ENCODE assay signal across 1 cellular context in genomic region chr21:17796503-17796902, GRCh38.
TF ChIP-seq lines count a peak whose summit lies in the region.

No MANE protein-coding gene starts in this region.

TF ChIP-seq in IMR-90, 13 proteins besides CTCF, POLR2A, EP300 and RAD21:
- TF ChIP-seq CEBPB (IDR thresholded peaks at IDR 0.05; ENCODE audit: low read depth, low read length) = 0 out of 2 replicates have a peak, but pooled peaks have one; percentile 15
- TF ChIP-seq MAZ (IDR thresholded peaks at IDR 0.05; ENCODE audit: borderline replicate concordance, low read depth, low read length) = no peak
